25 cellular contexts compared by ENCODE assay signal in genomic region chr9:4384750-4385149, GRCh38.
"Had no signal": no experiment of that assay in that cellular context is flagged by ENCODE, and none has a peak within 500 bp of the region (broad histone marks: within the 10 kb centered on the region; RNA-seq: fewer than 3 reads in every experiment).

No MANE protein-coding gene starts in this region.

- H3K27ac ChIP-seq: HL-60, SJSA1, SK-N-MC had no signal

- H3K9me3 ChIP-seq: MG63, SJSA1 had no signal

- FAIRE-seq: RCC 7860 had no signal

- H3K4me3 ChIP-seq: MG63, SJSA1, SK-N-MC had no signal

- H3K4me1 ChIP-seq: SJSA1 had no signal

- H3K36me3 ChIP-seq: MG63, SJSA1 had no signal

- H3K27me3 ChIP-seq: MG63, SJSA1 had no signal

- DNase-seq: IMR-90, Karpas-422, KG1, MG63, NCI-H1092, NCI-H1105 treated with DMSO at 0.1 percent for 48 hours, NCI-H1417 treated with DMSO at 0.1 percent for 48 hours, NCI-H146, NCI-H1694 treated with DMSO at 0.1 percent for 48 hours, NCI-H1930, NCI-H2081, NCI-H2171, NCI-H226, NCI-H446, NCI-H510A, NCI-H524 treated with DMSO at 0.1 percent for 48 hours, NCI-H69, NCI-H774, Right ventricle myocardium superior, RPMI8226, SIG-M5 had no signal
